11 cellular contexts compared by ENCODE assay signal in genomic region chr7:32515890-32516550, GRCh38. TPM values are rescaled to one million over a fixed set of nuclear protein-coding genes. Genes with fewer than 3 reads are reported as not detected.
DNase-seq lines count a peak whose midpoint lies in the region; ATAC-seq and TF ChIP-seq lines count a peak whose summit lies in the region.
"Had no signal": no experiment of that assay in that cellular context is flagged by ENCODE, and none has a peak within 500 bp of the region (broad histone marks: within the 10 kb centered on the region; RNA-seq: fewer than 3 reads in every experiment).

No MANE protein-coding gene starts in this region.

- peak overlapping the region in 6 of 7 donors; percentile 24 to 86 (median 56) for H3K27ac Mint-ChIP-seq in CD4-positive, alpha-beta memory T cell
- H3K27ac Mint-ChIP-seq in central memory CD8-positive, alpha-beta T cell (ENCODE audit: low read depth): peak overlapping the region; percentile 50
- no peak overlapping the region for H3K27ac Mint-ChIP-seq in GM23338

- H3K4me3 ChIP-seq in CD4-positive, alpha-beta memory T cell (ENCODE audit: low read length in 2 of 2): no peak overlapping the region
- H3K4me3 ChIP-seq in GM23338: no peak overlapping the region

- peaks cover 0 to 3% of the 10 kb centered on the region in 2 donors for H3K9me3 ChIP-seq in CD4-positive, alpha-beta memory T cell (ENCODE audit: control insufficient read depth in 1 of 2, low read length in 2 of 2)

- no peak overlapping the region for H3K27ac ChIP-seq in CD4-positive, alpha-beta memory T cell (ENCODE audit: low read depth, low read length)
- no peak overlapping the region for H3K27ac ChIP-seq in GM23338 (ENCODE audit: low read depth)

- peaks cover 29% of the 10 kb centered on the region for H3K4me1 ChIP-seq in CD4-positive, alpha-beta memory T cell (ENCODE audit: insufficient read depth, low read length)
- peaks cover 18% of the 10 kb centered on the region for H3K4me1 ChIP-seq in GM23338 (ENCODE audit: insufficient read depth)

- H3F3A ChIP-seq in GM23338 (replicated peaks; ENCODE audit: low read depth): no peaks in the 10 kb centered on the region

- CTCF ChIA-PET in CD4-positive, alpha-beta memory T cell (lab: Charles Lee; ENCODE audit: partially characterized antibody): no interaction called here

- POLR2A ChIA-PET in CD4-positive, alpha-beta memory T cell (lab: Charles Lee; ENCODE audit: partially characterized antibody): no interaction called here

- peak overlapping the region in 4 of 8 donors; percentile 4 to 66 (median 42) for H3K4me3 Mint-ChIP-seq in CD4-positive, alpha-beta memory T cell
- H3K4me3 Mint-ChIP-seq in central memory CD8-positive, alpha-beta T cell: no peak overlapping the region
- H3K4me3 Mint-ChIP-seq in GM23338: no peak overlapping the region

- intact Hi-C loops in CD4-positive, alpha-beta memory T cell (cut with micrococcal nuclease): no loop called here

- H3K9me2 ChIP-seq in GM23338 (ENCODE audit: insufficient read depth): peaks cover 2% of the 10 kb centered on the region; the same call in 1 of the 2 replicates

- peaks cover 35 to 54% of the 10 kb centered on the region in 2 donors for H3K36me3 Mint-ChIP-seq in CD4-positive, alpha-beta memory T cell
- peaks cover 1% of the 10 kb centered on the region for H3K36me3 Mint-ChIP-seq in central memory CD8-positive, alpha-beta T cell (ENCODE audit: insufficient read depth)
- peaks cover 88% of the 10 kb centered on the region for H3K36me3 Mint-ChIP-seq in GM23338 (ENCODE audit: low read depth)

- H3K27me3 ChIP-seq in CD4-positive, alpha-beta memory T cell (ENCODE audit: insufficient read depth, low read length): no peaks in the 10 kb centered on the region
- H3K27me3 ChIP-seq in GM23338 (ENCODE audit: insufficient read depth): no peaks in the 10 kb centered on the region

- no peak for TF ChIP-seq CTCF in GM23338 (conservative IDR thresholded peaks at IDR 0.05; ENCODE audit: low read depth in 2 of 2)

- peaks cover 53 to 69% (median 59%) of the 10 kb centered on the region in 4 donors for H3K4me1 Mint-ChIP-seq in CD4-positive, alpha-beta memory T cell
- peaks cover 62% of the 10 kb centered on the region for H3K4me1 Mint-ChIP-seq in central memory CD8-positive, alpha-beta T cell
- H3K4me1 Mint-ChIP-seq in GM23338: peaks cover 43% of the 10 kb centered on the region

- no peak overlapping the region for H2AFZ ChIP-seq in GM23338

- no peak for DNase-seq in CD4-positive, alpha-beta memory T cell
- DNase-seq in central memory CD8-positive, alpha-beta T cell (ENCODE audit: low spot score in 2 of 2): no peak
- DNase-seq in GM23338 (ENCODE audit: low spot score): no peak
- DNase-seq in NCI-H2196 treated with DMSO at 0.1 percent for 48 hours (lab: John Stamatoyannopoulos, UW; ENCODE audit: unreplicated experiment): no peak
- DNase-seq in amygdala (lab: John Stamatoyannopoulos, UW): no peak
- no peak for DNase-seq in hepatic stellate cell (ENCODE audit: low spot score)
- DNase-seq: activated gamma-delta T cell, DMS153, NCI-H1417 had no signal

- no peaks in the 10 kb centered on the region for H4K20me1 ChIP-seq in GM23338 (replicated peaks; ENCODE audit: insufficient read depth)

- no peaks in the 10 kb centered on the region for H3K27me3 Mint-ChIP-seq in CD4-positive, alpha-beta memory T cell
- no peaks in the 10 kb centered on the region for H3K27me3 Mint-ChIP-seq in central memory CD8-positive, alpha-beta T cell
- peaks cover 13% of the 10 kb centered on the region for H3K27me3 Mint-ChIP-seq in GM23338 (ENCODE audit: insufficient read depth, low read depth, poor library complexity)

- H3K4me2 ChIP-seq in GM23338: no peak overlapping the region

- no peaks in the 10 kb centered on the region for H3K36me3 ChIP-seq in CD4-positive, alpha-beta memory T cell (ENCODE audit: insufficient read depth, low read length)
- H3K36me3 ChIP-seq in GM23338 (ENCODE audit: insufficient read depth): peaks cover 46% of the 10 kb centered on the region

- H3K9me3 Mint-ChIP-seq in CD4-positive, alpha-beta memory T cell: peaks cover 2 to 11% (median 7%) of the 10 kb centered on the region in 8 donors
- no peaks in the 10 kb centered on the region for H3K9me3 Mint-ChIP-seq in central memory CD8-positive, alpha-beta T cell
- H3K9me3 Mint-ChIP-seq in GM23338: peaks cover 70% of the 10 kb centered on the region

- peak; percentile 74 for ATAC-seq in GM19438 (IDR thresholded peaks at IDR 0.05; ENCODE audit: low read depth, unreplicated experiment)
- peak; percentile 82 for ATAC-seq in HG03196 (IDR thresholded peaks at IDR 0.05; ENCODE audit: unreplicated experiment)
- ATAC-seq in central memory CD8-positive, alpha-beta T cell (replicated peaks; ENCODE audit: extremely low read depth, poor library complexity, severe bottlenecking): no peak
- ATAC-seq in GM23338: no peak

- peaks cover 83% of the 10 kb centered on the region for H3K79me2 ChIP-seq in GM23338 (replicated peaks; ENCODE audit: insufficient read depth)

TF ChIP-seq in GM23338, 12 proteins besides CTCF, POLR2A, EP300 and RAD21 (continues in another document):
- TF ChIP-seq EZH2phosphoT487 (IDR thresholded peaks at IDR 0.05; ENCODE audit: unreplicated experiment): no peak
- TF ChIP-seq ZNF462 (CRISPR knock-in tag; IDR thresholded peaks at IDR 0.05): no peak
- no peak for TF ChIP-seq STAT1 (IDR thresholded peaks at IDR 0.05; ENCODE audit: unreplicated experiment)
- TF ChIP-seq CREB1 (CRISPR knock-in tag; IDR thresholded peaks at IDR 0.05; ENCODE audit: low read depth): no peak
- no peak for TF ChIP-seq NANOG (IDR thresholded peaks at IDR 0.05; ENCODE audit: borderline replicate concordance)
- TF ChIP-seq POLR2AphosphoS5 (IDR thresholded peaks at IDR 0.05; ENCODE audit: low read depth): no peak
- no peak for TF ChIP-seq JUNB (IDR thresholded peaks at IDR 0.05; ENCODE audit: unreplicated experiment)

RNA-seq across cellular contexts. Expression of gene AVL9, which starts 20.7 kb away (rescaled TPM):
- 10 to 100 TPM; 39.1 to 40.6 TPM for total RNA-seq in CD4-positive, alpha-beta memory T cell
- polyA plus RNA-seq in CD4-positive, alpha-beta memory T cell: 10 to 100 TPM in 1 of 2 donors, 1 to 10 TPM in 1; 9.0 to 13.6 TPM
- 33.8 and 35.0 TPM in 2 replicates for total RNA-seq in GM23338 (2014; rRNA removed; shearing (Covaris generic))
- polyA plus RNA-seq in GM23338 (2016; fragmentation: Nextera tagmentation; extraction: Ambion mirVana): 13.1 and 14.3 TPM in 2 replicates

RNA-seq across cellular contexts. Expression of gene LSM5, which starts 25.8 kb away (rescaled TPM):
- 10 to 100 TPM; 37.6 to 37.8 TPM for total RNA-seq in CD4-positive, alpha-beta memory T cell
- polyA plus RNA-seq in CD4-positive, alpha-beta memory T cell: 100 to 1,000 TPM; 108 to 183 TPM
- total RNA-seq in GM23338 (2014; rRNA removed; shearing (Covaris generic)): 56.6 and 59.5 TPM in 2 replicates
- polyA plus RNA-seq in GM23338 (2016; fragmentation: Nextera tagmentation; extraction: Ambion mirVana): 469 and 513 TPM in 2 replicates

Comparison
In these comparisons a context has a peak if more than half of its experiments do, and no peak if none do; other contexts are left out.
1. ATAC-seq: peak in GM19438 (single experiment) and HG03196 (single experiment); none in central memory CD8-positive, alpha-beta T cell (single experiment) and GM23338 (single experiment).